In the genomic region with DNA sequence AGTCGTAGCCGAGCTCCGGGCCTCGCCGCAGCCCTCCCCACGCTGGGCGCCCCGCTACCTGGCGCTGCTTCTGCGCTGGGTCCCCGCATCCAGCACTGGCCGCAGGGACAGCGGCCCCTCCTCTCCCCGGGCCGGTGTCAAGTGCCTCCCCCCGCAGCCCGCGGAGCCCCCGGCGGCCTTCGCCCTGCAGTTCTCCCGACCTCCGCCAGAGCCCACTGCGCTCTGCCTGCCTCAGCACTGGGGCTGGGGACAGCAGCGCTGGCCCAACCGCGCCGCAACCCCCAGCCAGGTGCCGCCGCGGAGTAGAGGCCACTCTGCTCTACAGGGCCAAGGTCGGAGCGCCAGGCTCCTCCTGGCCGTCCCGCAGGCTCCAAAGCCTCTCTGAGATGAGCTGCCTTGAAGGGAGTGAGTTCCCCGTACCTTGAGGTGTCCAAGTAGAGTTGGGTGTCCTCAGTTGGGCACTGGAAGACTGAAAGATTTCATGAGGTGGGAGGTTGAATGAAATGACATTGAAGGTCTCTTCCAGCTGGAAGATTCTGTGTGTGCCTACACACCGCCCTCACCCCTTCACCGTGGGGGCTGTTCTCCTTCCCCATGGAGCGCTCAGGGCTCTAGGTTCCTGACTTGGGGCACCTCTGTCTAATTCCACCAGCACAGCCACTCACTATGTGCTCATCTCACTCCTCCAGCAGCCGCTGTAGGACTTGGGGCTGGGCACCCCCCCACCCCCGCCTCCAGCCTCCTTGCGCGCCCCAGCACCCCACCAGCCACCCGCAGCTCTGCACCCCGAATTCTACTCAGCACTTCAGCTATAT, we compare ENCODE assay signal across 8 cellular contexts. TPM values are rescaled to one million over a fixed set of nuclear protein-coding genes. Genes with fewer than 3 reads are reported as not detected.
A peak's percentile ranks its signal among the peaks of the same experiment; 100 is the strongest.
DNase-seq lines count a peak whose midpoint lies in the region; ATAC-seq, FAIRE-seq and TF ChIP-seq lines count a peak whose summit lies in the region.

No MANE protein-coding gene starts in this region.

- H2AFZ ChIP-seq in HepG2 (ENCODE audit: low read length) = no peak overlapping the region

- WGBS in HepG2 (ENCODE audit: low lambda C conversion rate) = 24% methylated on average over 25 of the region's 45 CpGs

- peak; percentile 82 for FAIRE-seq in HepG2 (lab: Jason Lieb, UNC)

- H3K4me1 ChIP-seq in HepG2 (ENCODE audit: insufficient read depth, low read length) = peaks cover 26% of the 10 kb centered on the region

- no TSS peak for BruUV-seq in HepG2 (replicated peaks; lab: Mats Ljungman, UMichigan)

- TF ChIP-seq POLR2A in HepG2 (IDR thresholded peaks at IDR 0.05; ENCODE audit: insufficient read depth in 1 of 2, low read depth in 2 of 2, low read length in 2 of 2) = no peak

- H3K9me3 ChIP-seq in HepG2 (ENCODE audit: low read length) = no peaks in the 10 kb centered on the region

- peak overlapping the region; percentile 44; the same call in 1 of the 2 replicates for H3K9ac ChIP-seq in HepG2 (ENCODE audit: insufficient read depth, low read depth, low read length)

- intact Hi-C loops in HepG2 (cut with micrococcal nuclease; ENCODE audit: unreplicated experiment) = loop anchor here (1.0 kb wide), 2 partner anchors 34 to 180 kb away; no protein-coding TSS in a partner anchor

- peak; percentile 96 for TF ChIP-seq CTCF in HepG2 (CRISPR knock-in tag; IDR thresholded peaks at IDR 0.05)

- peak overlapping the region; percentile 64 to 81 (median 71); a peak in 5 of 6 replicates for H3K4me3 ChIP-seq in HepG2 (replicated peaks in 1 of 3; ENCODE audit: insufficient read depth in 1 of 3, low read depth in 2 of 3, low read length in 3 of 3)

- TF ChIP-seq RAD21 in HepG2 (CRISPR knock-in tag; IDR thresholded peaks at IDR 0.05) = peak; percentile 98

- H4K20me1 ChIP-seq in HepG2 (ENCODE audit: insufficient read depth, low read length) = no peaks in the 10 kb centered on the region; the same call in 1 of the 2 replicates

- peak; percentile 94 for DNase-seq in AG20443 (ENCODE audit: low spot score)
- DNase-seq in NCI-H510A (lab: John Stamatoyannopoulos, UW) = peak; percentile 66
- peak; percentile 65 to 68 for DNase-seq in activated CD4-positive, alpha-beta T cell treated with anti-CD3 and anti-CD28 coated beads, Interleukin-2, amount 50 U/mL, for 4 hours
- peak; percentile 72 to 90 for DNase-seq in dermis microvascular lymphatic vessel endothelial cell (ENCODE audit: low read depth in 2 of 2)
- DNase-seq in HepG2 (ENCODE audit: low spot score) = peak; percentile 78
- peak; percentile 66 for DNase-seq in stimulated activated CD4-positive, alpha-beta T cell treated with anti-CD3 and anti-CD28 coated beads, Interleukin-2, amount 100 ng/mL, for 4 hours (ENCODE audit: low read depth)

- in situ Hi-C loops in HepG2 (cut with HindIII; ENCODE audit: extremely low pct_ligation_motif_present, low pct_unique_long_range_greater_than_20kb) = no loop called here

- POLR2A ChIA-PET in HepG2 (lab: Yijun Ruan, JAX) = interaction anchor here (0.9 to 1.3 kb wide), 2 partner anchors 19 to 33 kb away, joined by 3 to 7 read pairs; no protein-coding TSS in a partner anchor

- H3K27me3 ChIP-seq in HepG2 (ENCODE audit: control insufficient read depth in 1 of 2, insufficient read depth in 2 of 2, low read length in 2 of 2) = peaks cover 0 to 27% of the 10 kb centered on the region in 2 experiments; a peak in 2 of 5 replicates

- peak; percentile 76 for ATAC-seq in GM19025 (IDR thresholded peaks at IDR 0.05; ENCODE audit: low read depth, unreplicated experiment)
- ATAC-seq in HG03196 (IDR thresholded peaks at IDR 0.05; ENCODE audit: unreplicated experiment) = peak; percentile 76
- peak; percentile 91 for ATAC-seq in HepG2

- no peaks in the 10 kb centered on the region for H3K36me3 ChIP-seq in HepG2 (replicated peaks in 1 of 2; ENCODE audit: control insufficient read depth in 1 of 2, insufficient read depth in 2 of 2, low read length in 2 of 2)

- no peak overlapping the region for H3K27ac ChIP-seq in HepG2 (ENCODE audit: extremely low read length, insufficient read depth, low read length)

- H3K79me2 ChIP-seq in HepG2 (ENCODE audit: insufficient read depth, low read length) = no peaks in the 10 kb centered on the region

- TF ChIP-seq EP300 in HepG2 (IDR thresholded peaks at IDR 0.05; ENCODE audit: low read depth in 2 of 2, low read length in 2 of 2) = peak in 1 of 2 experiments; percentile 12; a peak in 1 of 4 replicates
- peak; percentile 37; the same call in 1 of the 2 replicates for TF ChIP-seq EP300 in HepG2 (CRISPR knock-in tag; IDR thresholded peaks at IDR 0.05; ENCODE audit: borderline replicate concordance)

- peak overlapping the region; percentile 84 for H3K4me2 ChIP-seq in HepG2 (ENCODE audit: low read depth, low read length)

- CTCF ChIA-PET in HepG2 (lab: Yijun Ruan, JAX; ENCODE audit: low intra/inter-chr PET ratio, low total read pairs) = interaction anchor here (1.2 to 2.1 kb wide), 5 partner anchors 20 to 224 kb away, joined by 4 to 15 read pairs (median 4); no protein-coding TSS in a partner anchor

TF ChIP-seq in HepG2, 621 proteins besides CTCF, POLR2A, EP300 and RAD21 (continues in another document):
- TF ChIP-seq RORA (CRISPR knock-in tag; IDR thresholded peaks at IDR 0.05) = no peak
- peak; percentile 71; the same call in 1 of the 2 replicates for TF ChIP-seq SNAPC2 (CRISPR knock-in tag; IDR thresholded peaks at IDR 0.05)
- TF ChIP-seq, protein P1, sequence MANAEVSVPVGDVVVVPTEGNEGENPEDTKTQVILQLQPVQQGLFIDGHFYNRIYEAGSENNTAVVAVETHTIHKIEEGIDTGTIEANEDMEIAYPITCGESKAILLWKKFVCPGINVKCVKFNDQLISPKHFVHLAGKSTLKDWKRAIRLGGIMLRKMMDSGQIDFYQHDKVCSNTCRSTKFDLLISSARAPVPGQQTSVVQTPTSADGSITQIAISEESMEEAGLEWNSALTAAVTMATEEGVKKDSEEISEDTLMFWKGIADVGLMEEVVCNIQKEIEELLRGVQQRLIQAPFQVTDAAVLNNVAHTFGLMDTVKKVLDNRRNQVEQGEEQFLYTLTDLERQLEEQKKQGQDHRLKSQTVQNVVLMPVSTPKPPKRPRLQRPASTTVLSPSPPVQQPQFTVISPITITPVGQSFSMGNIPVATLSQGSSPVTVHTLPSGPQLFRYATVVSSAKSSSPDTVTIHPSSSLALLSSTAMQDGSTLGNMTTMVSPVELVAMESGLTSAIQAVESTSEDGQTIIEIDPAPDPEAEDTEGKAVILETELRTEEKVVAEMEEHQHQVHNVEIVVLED (CRISPR knock-in tag; IDR thresholded peaks at IDR 0.05; ENCODE audit: borderline replicate concordance) = peak; percentile 57; the same call in 1 of the 2 replicates
- TF ChIP-seq MTA1 (CRISPR knock-in tag; IDR thresholded peaks at IDR 0.05; ENCODE audit: borderline replicate concordance) = peak; percentile 57; the same call in 1 of the 2 replicates
- no peak for TF ChIP-seq NKX3-1 (CRISPR knock-in tag; IDR thresholded peaks at IDR 0.05)
- TF ChIP-seq, protein P2, sequence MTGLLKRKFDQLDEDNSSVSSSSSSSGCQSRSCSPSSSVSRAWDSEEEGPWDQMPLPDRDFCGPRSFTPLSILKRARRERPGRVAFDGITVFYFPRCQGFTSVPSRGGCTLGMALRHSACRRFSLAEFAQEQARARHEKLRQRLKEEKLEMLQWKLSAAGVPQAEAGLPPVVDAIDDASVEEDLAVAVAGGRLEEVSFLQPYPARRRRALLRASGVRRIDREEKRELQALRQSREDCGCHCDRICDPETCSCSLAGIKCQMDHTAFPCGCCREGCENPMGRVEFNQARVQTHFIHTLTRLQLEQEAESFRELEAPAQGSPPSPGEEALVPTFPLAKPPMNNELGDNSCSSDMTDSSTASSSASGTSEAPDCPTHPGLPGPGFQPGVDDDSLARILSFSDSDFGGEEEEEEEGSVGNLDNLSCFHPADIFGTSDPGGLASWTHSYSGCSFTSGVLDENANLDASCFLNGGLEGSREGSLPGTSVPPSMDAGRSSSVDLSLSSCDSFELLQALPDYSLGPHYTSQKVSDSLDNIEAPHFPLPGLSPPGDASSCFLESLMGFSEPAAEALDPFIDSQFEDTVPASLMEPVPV (CRISPR knock-in tag; IDR thresholded peaks at IDR 0.05) = peak; percentile 85
- TF ChIP-seq PHF21A (CRISPR knock-in tag; IDR thresholded peaks at IDR 0.05) = peak; percentile 95

RNA-seq across cellular contexts. Expression of a gene that starts 0.9 kb away (rescaled TPM):
- total RNA-seq in dermis microvascular lymphatic vessel endothelial cell (23.6 and 46.7 TPM in 2 replicates), HepG2 (2016; rRNA removed; fragmentation: Illumina TruSeq; extraction: Trizol) (29.1 and 39.4 TPM in 2 replicates)
- 5.8 and 6.2 TPM in 2 replicates for total RNA-seq in HepG2 (2016; cell fraction: cytosol; rRNA removed; fragmentation: Illumina TruSeq; extraction: Trizol; ENCODE audit: low read depth)
- 31.7 and 35.2 TPM in 2 replicates for total RNA-seq in HepG2 (2016; cell fraction: insoluble cytoplasmic fraction; rRNA removed; fragmentation: Illumina TruSeq; extraction: Trizol)
- 15.9 and 18.0 TPM in 2 replicates for total RNA-seq in HepG2 (2016; cell fraction: membrane; rRNA removed; fragmentation: Illumina TruSeq; extraction: Trizol)
- total RNA-seq in HepG2 (2016; cell fraction: nucleus; rRNA removed; fragmentation: Illumina TruSeq; extraction: Trizol) = 35.9 and 36.0 TPM in 2 replicates
- polyA plus RNA-seq in HepG2 (2011; rRNA removed) = 14.7 and 16.4 TPM in 2 replicates
- 10.1 and 10.9 TPM in 2 replicates for polyA plus RNA-seq in HepG2 (2011; cell fraction: cytosol; rRNA removed)
- 45.7 and 53.5 TPM in 2 replicates for polyA plus RNA-seq in HepG2 (2011; cell fraction: nucleus; rRNA removed)
- polyA plus RNA-seq in HepG2 (2012) = 25.9 and 28.5 TPM in 2 replicates
- 4.3 and 5.0 TPM in 2 replicates for polyA plus RNA-seq in HepG2 (2016; cell fraction: cytosol; fragmentation: Illumina TruSeq; extraction: Trizol; ENCODE audit: low read depth)
- 43.9 and 48.4 TPM in 2 replicates for polyA plus RNA-seq in HepG2 (2016; cell fraction: insoluble cytoplasmic fraction; fragmentation: Illumina TruSeq; extraction: Trizol; ENCODE audit: low read depth)
- polyA plus RNA-seq in HepG2 (2016; cell fraction: membrane; fragmentation: Illumina TruSeq; extraction: Trizol; ENCODE audit: low read depth) = 10.6 and 11.7 TPM in 2 replicates
- 105 and 111 TPM in 2 replicates for polyA plus RNA-seq in HepG2 (2016; cell fraction: nucleus; fragmentation: Illumina TruSeq; extraction: Trizol; ENCODE audit: insufficient read depth, low read depth)
- polyA minus RNA-seq in HepG2 (2011; rRNA and poly(A)+ RNA removed; ENCODE audit: low replicate concordance) = 11.0 and 59.1 TPM in 2 replicates
- polyA minus RNA-seq in HepG2 (2011; cell fraction: cytosol; rRNA and poly(A)+ RNA removed) = 17.0 and 17.9 TPM in 2 replicates
- 33.1 and 38.8 TPM in 2 replicates for polyA minus RNA-seq in HepG2 (2011; cell fraction: nucleus; rRNA and poly(A)+ RNA removed)
